Comparison of ENCODE assay signal across 23 cellular contexts in genomic region chr6:144847906-144848305, GRCh38.
A peak's percentile ranks its signal among the peaks of the same experiment; 100 is the strongest.
DNase-seq lines count a peak whose midpoint lies in the region; ATAC-seq, FAIRE-seq and TF ChIP-seq lines count a peak whose summit lies in the region.
"Had no signal": no experiment of that assay in that cellular context is flagged by ENCODE, and none has a peak within 500 bp of the region (broad histone marks: within the 10 kb centered on the region; RNA-seq: fewer than 3 reads in every experiment).

No MANE protein-coding gene starts in this region.

- peaks cover 4% of the 10 kb centered on the region for H3K36me3 ChIP-seq in astrocyte (ENCODE audit: insufficient read depth, low read length)

- H3K36me3 Mint-ChIP-seq in stimulated activated naive CD8-positive, alpha-beta T cell treated with anti-CD3 and anti-CD28 coated beads, Interleukin-15, Interleukin-2, amounts not matched to agents 100 ng/mL and 50 ng/mL, for 24 hours (ENCODE audit: low read depth): peaks cover 48% of the 10 kb centered on the region
- peaks cover 3% of the 10 kb centered on the region for H3K36me3 Mint-ChIP-seq in astrocyte (ENCODE audit: low read depth, unreplicated experiment)
- peaks cover 4 to 78% (median 51%) of the 10 kb centered on the region in 3 donors for H3K36me3 Mint-ChIP-seq in naive thymus-derived CD8-positive, alpha-beta T cell

- POLR2A ChIA-PET in naive thymus-derived CD8-positive, alpha-beta T cell (lab: Charles Lee): no interaction called here

- DNase-seq in stimulated activated naive CD8-positive, alpha-beta T cell treated with anti-CD3 and anti-CD28 coated beads, Interleukin-15, amount 100 ng/mL, for 72 hours: no peak
- no peak for DNase-seq in astrocyte (ENCODE audit: low read depth)
- no peak for DNase-seq in naive thymus-derived CD8-positive, alpha-beta T cell
- DNase-seq in stimulated activated CD4-positive, alpha-beta T cell treated with anti-CD3 and anti-CD28 coated beads, Interleukin-4, amount 100 ng/mL, for 1 hour: no peak
- no peak for DNase-seq in NCI-H446 (lab: John Stamatoyannopoulos, UW)
- DNase-seq: ACHN; aorta; C1 segment of cervical spinal cord; central memory CD4-positive, alpha-beta T cell; foreskin fibroblast; IMR-90; left ventricle myocardium superior; NCI-H1417; NCI-H510A; nucleus accumbens; spleen; stimulated activated CD4-positive, alpha-beta T cell treated with anti-CD3 and anti-CD28 coated beads, Interleukin-4, amount 100 ng/mL, for 4 hours; T-helper 2 cell; upper lobe of left lung had no signal

- no peaks in the 10 kb centered on the region for H4K20me1 ChIP-seq in astrocyte (ENCODE audit: insufficient read depth, low read length)

- H3K9me3 Mint-ChIP-seq in stimulated activated naive CD8-positive, alpha-beta T cell treated with anti-CD3 and anti-CD28 coated beads, Interleukin-15, Interleukin-2, amounts not matched to agents 100 ng/mL and 50 ng/mL, for 24 hours: no peaks in the 10 kb centered on the region
- H3K9me3 Mint-ChIP-seq in stimulated activated naive CD8-positive, alpha-beta T cell treated with anti-CD3 and anti-CD28 coated beads, Interleukin-15, amount 100 ng/mL, for 72 hours: peaks cover 0 to 9% of the 10 kb centered on the region in 2 donors
- peaks cover 2% of the 10 kb centered on the region for H3K9me3 Mint-ChIP-seq in astrocyte (ENCODE audit: unreplicated experiment)
- H3K9me3 Mint-ChIP-seq in naive thymus-derived CD8-positive, alpha-beta T cell: no peaks in the 10 kb centered on the region

- no peaks in the 10 kb centered on the region for H3K4me1 Mint-ChIP-seq in stimulated activated naive CD8-positive, alpha-beta T cell treated with anti-CD3 and anti-CD28 coated beads, Interleukin-15, Interleukin-2, amounts not matched to agents 100 ng/mL and 50 ng/mL, for 24 hours (ENCODE audit: low read depth)
- H3K4me1 Mint-ChIP-seq in stimulated activated naive CD8-positive, alpha-beta T cell treated with anti-CD3 and anti-CD28 coated beads, Interleukin-15, amount 100 ng/mL, for 72 hours: no peaks in the 10 kb centered on the region
- H3K4me1 Mint-ChIP-seq in astrocyte (ENCODE audit: low read depth, unreplicated experiment): no peaks in the 10 kb centered on the region
- peaks cover 0 to 10% (median 2%) of the 10 kb centered on the region in 4 donors for H3K4me1 Mint-ChIP-seq in naive thymus-derived CD8-positive, alpha-beta T cell

- H3K4me2 ChIP-seq in astrocyte (ENCODE audit: low read length): no peak overlapping the region

- TF ChIP-seq CTCF in astrocyte (IDR thresholded peaks at IDR 0.05; ENCODE audit: insufficient read depth, low read depth, low read length): no peak

- peak overlapping the region; percentile 23 for H3K27ac Mint-ChIP-seq in stimulated activated naive CD8-positive, alpha-beta T cell treated with anti-CD3 and anti-CD28 coated beads, Interleukin-15, Interleukin-2, amounts not matched to agents 100 ng/mL and 50 ng/mL, for 24 hours
- peak overlapping the region in 1 of 2 donors; percentile 1 for H3K27ac Mint-ChIP-seq in stimulated activated naive CD8-positive, alpha-beta T cell treated with anti-CD3 and anti-CD28 coated beads, Interleukin-15, amount 100 ng/mL, for 72 hours
- H3K27ac Mint-ChIP-seq in astrocyte (ENCODE audit: unreplicated experiment): no peak overlapping the region
- H3K27ac Mint-ChIP-seq in naive thymus-derived CD8-positive, alpha-beta T cell: peak overlapping the region in 9 of 10 donors; percentile 23 to 79 (median 50)

- H3K27me3 ChIP-seq in astrocyte (ENCODE audit: insufficient read depth, low read length): no peaks in the 10 kb centered on the region
- H3K27me3 ChIP-seq: spleen, upper lobe of left lung had no signal

- no peak overlapping the region for H3K4me3 ChIP-seq in astrocyte (ENCODE audit: insufficient read depth, low read depth, low read length)
- H3K4me3 ChIP-seq: SK-N-MC, spleen, upper lobe of left lung had no signal

- no peaks in the 10 kb centered on the region for H3K9me3 ChIP-seq in astrocyte (ENCODE audit: insufficient read depth, low read depth, low read length)
- H3K9me3 ChIP-seq: spleen, upper lobe of left lung had no signal

- no peaks in the 10 kb centered on the region for H3K4me1 ChIP-seq in astrocyte (ENCODE audit: insufficient read depth, low read length)
- H3K4me1 ChIP-seq: upper lobe of left lung had no signal

- no peak for ATAC-seq in stimulated activated naive CD8-positive, alpha-beta T cell treated with anti-CD3 and anti-CD28 coated beads, Interleukin-15, amount 100 ng/mL, for 72 hours
- ATAC-seq in naive thymus-derived CD8-positive, alpha-beta T cell: no peak
- ATAC-seq in HG03108 (IDR thresholded peaks at IDR 0.05; ENCODE audit: unreplicated experiment): no peak
- no peak for ATAC-seq in GM18858 (IDR thresholded peaks at IDR 0.05; ENCODE audit: unreplicated experiment)
- ATAC-seq: left ventricle myocardium superior had no signal

- H3K9ac ChIP-seq in astrocyte (ENCODE audit: low read length): no peak overlapping the region

- H3K79me2 ChIP-seq in astrocyte (ENCODE audit: insufficient read depth, low read length): no peaks in the 10 kb centered on the region

- H3K27me3 Mint-ChIP-seq in stimulated activated naive CD8-positive, alpha-beta T cell treated with anti-CD3 and anti-CD28 coated beads, Interleukin-15, Interleukin-2, amounts not matched to agents 100 ng/mL and 50 ng/mL, for 24 hours: no peaks in the 10 kb centered on the region
- no peaks in the 10 kb centered on the region for H3K27me3 Mint-ChIP-seq in stimulated activated naive CD8-positive, alpha-beta T cell treated with anti-CD3 and anti-CD28 coated beads, Interleukin-15, amount 100 ng/mL, for 72 hours
- no peaks in the 10 kb centered on the region for H3K27me3 Mint-ChIP-seq in astrocyte (ENCODE audit: low read depth, unreplicated experiment)
- no peaks in the 10 kb centered on the region for H3K27me3 Mint-ChIP-seq in naive thymus-derived CD8-positive, alpha-beta T cell

- H3K4me3 Mint-ChIP-seq in stimulated activated naive CD8-positive, alpha-beta T cell treated with anti-CD3 and anti-CD28 coated beads, Interleukin-15, Interleukin-2, amounts not matched to agents 100 ng/mL and 50 ng/mL, for 24 hours: no peak overlapping the region
- H3K4me3 Mint-ChIP-seq in stimulated activated naive CD8-positive, alpha-beta T cell treated with anti-CD3 and anti-CD28 coated beads, Interleukin-15, amount 100 ng/mL, for 72 hours: no peak overlapping the region
- H3K4me3 Mint-ChIP-seq in astrocyte (ENCODE audit: unreplicated experiment): peak overlapping the region; percentile 40
- peak overlapping the region in 1 of 10 donors; percentile 12 for H3K4me3 Mint-ChIP-seq in naive thymus-derived CD8-positive, alpha-beta T cell

- no peak overlapping the region for H2AFZ ChIP-seq in astrocyte (ENCODE audit: low read depth, low read length)

- no peak overlapping the region for H3K27ac ChIP-seq in astrocyte (ENCODE audit: low read depth, low read length)
- H3K27ac ChIP-seq: SK-N-MC, spleen, upper lobe of left lung had no signal

- no peak for FAIRE-seq in astrocyte (lab: Jason Lieb, UNC)
